In genomic region chr14:91219505-91220389, GRCh38 we compare ENCODE assay signal across 1 cellular context.
TF ChIP-seq lines count a peak whose summit lies in the region.

No MANE protein-coding gene starts in this region.

TF ChIP-seq in endothelial cell of umbilical vein, 7 proteins besides CTCF, POLR2A, EP300 and RAD21:
- no peak for TF ChIP-seq POLR2AphosphoS5 (IDR thresholded peaks at IDR 0.05; ENCODE audit: insufficient read depth, low read depth, low read length)
- no peak for TF ChIP-seq EZH2 (IDR thresholded peaks at IDR 0.05; ENCODE audit: borderline replicate concordance, low read depth, low read length, severe bottlenecking)
- TF ChIP-seq MAX (IDR thresholded peaks at IDR 0.05; ENCODE audit: insufficient read depth, insufficient read length), result no peak
- TF ChIP-seq FOS (IDR thresholded peaks at IDR 0.05; ENCODE audit: borderline replicate concordance, insufficient read depth, low read length), result no peak
